8 cellular contexts compared by ENCODE assay signal in the genomic region with DNA sequence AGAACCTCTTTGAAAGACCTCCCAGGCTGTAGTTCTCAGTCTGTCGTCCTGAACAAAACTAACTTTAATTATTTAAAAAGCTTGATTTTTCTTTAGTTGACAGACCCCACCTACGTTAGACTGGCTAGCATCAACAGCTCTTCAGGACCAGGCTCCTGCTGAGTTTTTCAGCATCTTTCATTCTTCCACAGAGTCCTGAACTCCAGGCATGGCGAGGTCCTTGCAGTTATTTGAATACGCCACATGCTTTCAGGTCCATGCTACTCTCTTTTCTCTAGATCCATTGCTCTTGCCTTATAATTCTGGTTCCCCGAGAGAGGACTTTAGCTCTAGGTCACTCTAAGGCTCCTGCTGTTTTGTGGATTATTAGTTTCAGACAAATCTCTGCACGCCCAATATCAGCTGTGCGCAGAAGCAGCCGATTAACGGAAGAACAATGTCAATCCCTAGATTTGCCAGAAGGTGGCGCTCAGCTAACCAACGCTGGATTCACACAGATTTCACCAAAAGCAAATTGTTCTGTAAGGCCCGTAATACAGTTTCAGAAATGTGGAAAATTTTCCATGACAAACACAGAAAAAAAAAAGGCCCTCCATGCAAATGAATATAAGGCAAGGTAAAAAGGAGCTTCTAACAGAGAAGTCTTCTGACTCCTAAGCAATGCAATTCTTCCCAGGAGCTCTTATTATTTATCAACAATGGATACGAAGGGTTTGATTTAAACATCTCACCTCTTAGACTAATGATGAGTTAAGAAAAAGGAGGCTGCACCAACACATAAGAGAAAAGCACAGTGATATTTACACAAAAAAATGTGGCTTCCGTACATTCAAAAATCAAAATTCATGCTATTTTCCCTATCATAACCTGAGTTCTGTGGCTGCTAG. TPM values are rescaled to one million over a fixed set of nuclear protein-coding genes. Genes with fewer than 3 reads are reported as not detected.
A peak's percentile ranks its signal among the peaks of the same experiment; 100 is the strongest.
DNase-seq lines count a peak whose midpoint lies in the region; ATAC-seq and TF ChIP-seq lines count a peak whose summit lies in the region.

No MANE protein-coding gene starts in this region.

- peaks cover 3 to 14% (median 7%) of the 10 kb centered on the region in 3 donors for H3K27me3 Mint-ChIP-seq in CD14-positive monocyte (ENCODE audit: low read depth in 3 of 3)

- no peak overlapping the region for H3K4me3 Mint-ChIP-seq in CD14-positive monocyte

- H3K4me1 Mint-ChIP-seq in CD14-positive monocyte = no peaks in the 10 kb centered on the region

- TF ChIP-seq CTCF in CD14-positive monocyte (IDR thresholded peaks at IDR 0.05) = peak; percentile 78

- ATAC-seq in GM19467 (IDR thresholded peaks at IDR 0.05; ENCODE audit: unreplicated experiment) (no peak), GM19035 (IDR thresholded peaks at IDR 0.05; ENCODE audit: unreplicated experiment) (no peak)

- H3K9me3 Mint-ChIP-seq in CD14-positive monocyte = no peaks in the 10 kb centered on the region

- H3K36me3 Mint-ChIP-seq in CD14-positive monocyte = no peaks in the 10 kb centered on the region

- no peak overlapping the region for H3K27ac Mint-ChIP-seq in CD14-positive monocyte

- DNase-seq in CD14-positive monocyte (ENCODE audit: low spot score) (no peak), H4 (ENCODE audit: low spot score) (peak; percentile 51), OCI-M1 (lab: John Stamatoyannopoulos, UW) (peak; percentile 72), astrocyte of the hippocampus (ENCODE audit: low read depth, low spot score) (peak; percentile 83), iPS-NIHi7 (ENCODE audit: extremely low spot score) (peak; percentile 72)
- DNase-seq in stimulated activated CD4-positive, alpha-beta T cell treated with anti-CD3 and anti-CD28 coated beads, Interleukin-12 subunit alpha, Interleukin-12 subunit beta, amount 100 ng/mL, for 4 hours = peak; percentile 38

- intact Hi-C loops in CD14-positive monocyte (cut with micrococcal nuclease) = loop anchor here (5.0 to 10.0 kb wide), 2 partner anchors 530 to 532 kb away; no protein-coding TSS in a partner anchor

RNA-seq across cellular contexts. Expression of a gene that starts 33.5 kb away (rescaled TPM):
- polyA plus RNA-seq in CD14-positive monocyte = not detected
- 0.94 and 1.4 TPM in 2 replicates for total RNA-seq in H4 (2014; rRNA removed; shearing (Covaris generic))
